ENCODE assay signal across 26 cellular contexts in the genomic region with DNA sequence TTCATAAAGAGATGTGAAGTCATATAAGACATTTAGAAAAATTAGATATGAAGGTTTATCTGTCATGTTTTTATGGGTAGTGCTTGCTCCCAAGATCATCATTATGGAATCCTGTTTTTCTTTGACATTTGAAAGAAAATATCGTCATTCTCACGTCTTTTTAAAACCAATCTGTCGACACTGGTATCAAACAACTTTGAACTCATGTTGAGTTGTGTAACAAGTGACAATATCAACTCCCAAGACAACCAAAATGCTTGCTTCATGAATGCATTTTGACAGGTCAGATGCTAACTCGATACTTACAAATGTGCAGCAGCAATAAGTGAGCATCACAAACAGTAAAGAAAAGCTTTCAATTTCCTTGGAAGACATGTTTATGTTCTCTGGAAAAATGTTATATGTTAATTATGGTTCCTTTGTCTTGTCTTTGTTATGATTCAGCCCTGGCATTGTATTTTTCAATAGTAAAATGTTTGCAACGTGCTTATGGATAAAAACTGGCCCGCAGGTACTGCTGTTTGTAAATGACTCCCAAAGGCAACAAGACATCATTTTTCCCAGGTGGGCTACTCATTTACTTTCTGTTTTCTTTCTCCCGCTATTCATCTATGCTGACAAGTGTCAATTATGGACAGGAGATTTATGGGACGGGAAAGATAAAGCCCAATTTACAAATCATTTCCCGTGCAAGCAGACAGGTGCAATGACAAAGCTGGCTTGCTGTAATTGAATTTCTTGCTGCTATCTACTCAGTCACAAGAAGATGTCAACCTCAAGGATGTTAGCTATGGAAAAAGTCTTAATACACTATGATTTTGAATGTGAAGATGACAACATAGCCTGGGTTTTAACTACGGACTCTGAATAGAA.
DNase-seq lines count a peak whose midpoint lies in the region; ATAC-seq, FAIRE-seq and TF ChIP-seq lines count a peak whose summit lies in the region.
"Had no signal": no experiment of that assay in that cellular context is flagged by ENCODE, and none has a peak within 500 bp of the region (broad histone marks: within the 10 kb centered on the region; RNA-seq: fewer than 3 reads in every experiment).

No MANE protein-coding gene starts in this region.

- H3K4me1 ChIP-seq in parathyroid adenoma (peaks cover 6% of the 10 kb centered on the region), trophoblast cell (ENCODE audit: control insufficient read depth in 1 of 2, insufficient read depth in 2 of 2, low read length in 2 of 2) (no peaks in the 10 kb centered on the region), pancreas (no peaks in the 10 kb centered on the region)
- H3K4me1 ChIP-seq: left lung, SJCRH30, uterus had no signal

- no peak overlapping the region for H2BK5ac ChIP-seq in trophoblast cell (ENCODE audit: low read depth, low read length, poor library complexity)

- H2AFZ ChIP-seq in parathyroid adenoma (no peak overlapping the region), trophoblast cell (ENCODE audit: insufficient read depth, low read length, poor library complexity) (no peak overlapping the region)

- no peak overlapping the region for H3K4me3 ChIP-seq in parathyroid adenoma (ENCODE audit: low read depth, low read length)
- no peak overlapping the region for H3K4me3 ChIP-seq in trophoblast cell (ENCODE audit: low read depth, low read length)
- H3K4me3 ChIP-seq in pancreas: no peak overlapping the region
- H3K4me3 ChIP-seq: left lung, SJCRH30, thoracic aorta, uterus had no signal

- H3K9ac ChIP-seq in parathyroid adenoma (no peak overlapping the region), trophoblast cell (ENCODE audit: low read length) (no peak overlapping the region)

- no peak for FAIRE-seq in pancreas (lab: Jason Lieb, UNC)
- FAIRE-seq: H54 had no signal

- no peak overlapping the region for H3K14ac ChIP-seq in trophoblast cell (ENCODE audit: low read length)

- H3K27me3 ChIP-seq in parathyroid adenoma (ENCODE audit: control insufficient read depth, insufficient read depth, low read length): no peaks in the 10 kb centered on the region
- no peaks in the 10 kb centered on the region for H3K27me3 ChIP-seq in trophoblast cell (ENCODE audit: insufficient read depth, low read length)
- H3K27me3 ChIP-seq in pancreas: no peaks in the 10 kb centered on the region
- H3K27me3 ChIP-seq: brain microvascular endothelial cell, left lung, neutrophil, SJCRH30, uterus had no signal

- no peak overlapping the region for H4K91ac ChIP-seq in trophoblast cell (ENCODE audit: low read depth, low read length)

- H3K36me3 ChIP-seq in parathyroid adenoma (ENCODE audit: control insufficient read depth, insufficient read depth, low read length): no peaks in the 10 kb centered on the region
- no peaks in the 10 kb centered on the region for H3K36me3 ChIP-seq in trophoblast cell (ENCODE audit: control insufficient read depth in 1 of 2, insufficient read depth in 2 of 2, low read length in 2 of 2)
- H3K36me3 ChIP-seq in pancreas: no peaks in the 10 kb centered on the region
- H3K36me3 ChIP-seq: brain microvascular endothelial cell, left lung, neutrophil, thoracic aorta, uterus had no signal

- no peak overlapping the region for H4K8ac ChIP-seq in trophoblast cell (ENCODE audit: low read depth, low read length)

- no peak overlapping the region for H2BK12ac ChIP-seq in trophoblast cell (ENCODE audit: low read length)

- H3K27ac ChIP-seq in parathyroid adenoma (peak overlapping the region; percentile 29), trophoblast cell (ENCODE audit: low read depth, low read length) (no peak overlapping the region), pancreas (no peak overlapping the region)
- H3K27ac ChIP-seq: brain microvascular endothelial cell, left lung, neutrophil, SJCRH30, thoracic aorta, uterus had no signal

- H2BK120ac ChIP-seq in trophoblast cell (ENCODE audit: insufficient read depth, low read length, poor library complexity): no peak overlapping the region

- intact Hi-C loops in pancreas (cut with DNase I): no loop called here

- TF ChIP-seq CTCF in parathyroid adenoma (IDR thresholded peaks at IDR 0.05): no peak
- no peak for TF ChIP-seq CTCF in pancreas (IDR thresholded peaks at IDR 0.05)

- no peak overlapping the region for H4K12ac ChIP-seq in trophoblast cell (ENCODE audit: low read depth, low read length)

- no peak overlapping the region for H3K18ac ChIP-seq in trophoblast cell (ENCODE audit: low read length)

- DNase-seq in NCI-H82 (lab: John Stamatoyannopoulos, UW) (peak; percentile 20), NCI-H82 treated with DMSO at 0.1 percent for 48 hours (lab: John Stamatoyannopoulos, UW; ENCODE audit: unreplicated experiment) (no peak), NCI-H146 treated with DMSO at 0.1 percent for 48 hours (lab: John Stamatoyannopoulos, UW; ENCODE audit: unreplicated experiment) (peak; percentile 96), NCI-H748 (lab: John Stamatoyannopoulos, UW; ENCODE audit: unreplicated experiment) (peak; percentile 98), trophoblast cell (no peak), pancreas (no peak)
- no peak for DNase-seq in activated CD4-positive, alpha-beta T cell treated with anti-CD3 and anti-CD28 coated beads for 48 hours
- DNase-seq: 8988T; activated CD4-positive, alpha-beta T cell treated with anti-CD3 and anti-CD28 coated beads, Interleukin-2, amount 50 U/mL, for 48 hours; activated CD4-positive, CD25-positive, alpha-beta regulatory T cell; activated CD8-positive, alpha-beta memory T cell treated with anti-CD3 and anti-CD28 coated beads, Interleukin-2, amount 50 U/mL, for 4 hours; activated naive CD4-positive, alpha-beta T cell treated with anti-CD3 and anti-CD28 coated beads, Interleukin-2, amount 10 ng/mL, durations not matched to agents 7 days and 5 days; brain microvascular endothelial cell; CD4-positive, CD25-positive, alpha-beta regulatory T cell; GF-D8; left lung; NCI-H446; SJCRH30; stimulated activated naive CD8-positive, alpha-beta T cell treated with anti-CD3 and anti-CD28 coated beads, Interleukin-15, Interleukin-2, amounts not matched to agents 100 U/mL and 50 U/mL, for 24 hours; T-helper 1 cell; uterus had no signal

- no peaks in the 10 kb centered on the region for H3K79me1 ChIP-seq in trophoblast cell (ENCODE audit: low read length)

- H3K79me2 ChIP-seq in parathyroid adenoma: peaks cover 7% of the 10 kb centered on the region
- H3K79me2 ChIP-seq in trophoblast cell (ENCODE audit: control insufficient read depth, insufficient read depth, low read length, poor library complexity): no peaks in the 10 kb centered on the region

- no peak overlapping the region for H3K4ac ChIP-seq in trophoblast cell (ENCODE audit: low read depth, low read length)

- H2AK5ac ChIP-seq in trophoblast cell (ENCODE audit: low read length): no peak overlapping the region

- H3K4me2 ChIP-seq in parathyroid adenoma (ENCODE audit: low read length) (no peak overlapping the region), trophoblast cell (ENCODE audit: low read length) (no peak overlapping the region)

- WGBS in trophoblast cell (ENCODE audit: extremely low coverage, insufficient coverage, insufficient read length): no CpG with 5 or more reads among the region's 10 CpGs
- WGBS in pancreas, 2 donors: 69% methylated on average over 10 of the region's 10 CpGs

- no peak for ATAC-seq in pancreas
- ATAC-seq: left lung; Panc1; stimulated activated naive CD8-positive, alpha-beta T cell treated with anti-CD3 and anti-CD28 coated beads, Interleukin-15, Interleukin-2, amounts not matched to agents 100 U/mL and 50 U/mL, for 24 hours had no signal

- no peak overlapping the region for H3K23ac ChIP-seq in trophoblast cell (ENCODE audit: low read length)

- H3K9me3 ChIP-seq in parathyroid adenoma (ENCODE audit: control insufficient read depth, low read length) (no peaks in the 10 kb centered on the region), trophoblast cell (ENCODE audit: insufficient read depth, low read depth, low read length) (no peaks in the 10 kb centered on the region), pancreas (no peaks in the 10 kb centered on the region)
- H3K9me3 ChIP-seq: left lung, neutrophil, SJCRH30, thoracic aorta, uterus had no signal

Comparison
In these comparisons a context has a peak if more than half of its experiments do, and no peak if none do; other contexts are left out.
1. DNase-seq: peak in NCI-H82 (single experiment), NCI-H146 treated with DMSO at 0.1 percent for 48 hours (single experiment) and NCI-H748 (single experiment); none in NCI-H82 treated with DMSO at 0.1 percent for 48 hours (single experiment), activated CD4-positive, alpha-beta T cell treated with anti-CD3 and anti-CD28 coated beads for 48 hours (single experiment), trophoblast cell (0 of 2) and pancreas (0 of 6).